ENCODE assay signal across 16 cellular contexts in the genomic region with DNA sequence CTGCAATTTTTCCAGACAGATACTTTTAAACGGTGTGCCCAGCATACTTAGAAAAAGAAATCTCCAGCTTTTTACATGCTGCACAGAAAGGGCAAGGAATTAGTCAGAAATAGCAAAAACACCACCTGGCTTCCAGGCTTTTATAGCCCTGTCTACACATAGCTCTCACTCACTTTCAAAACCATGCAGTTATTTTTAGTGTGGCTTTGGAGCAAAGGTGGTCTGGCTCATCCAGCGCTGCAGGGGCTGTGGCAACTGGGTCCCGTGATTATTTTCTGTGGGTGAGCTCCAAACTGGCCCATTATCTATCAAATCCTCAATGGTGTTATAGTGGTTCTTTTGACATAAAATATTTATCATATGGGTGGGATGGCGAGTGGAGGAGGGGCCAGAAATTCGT. TPM values are rescaled to one million over a fixed set of nuclear protein-coding genes. Genes with fewer than 3 reads are reported as not detected.
"Had no signal": no experiment of that assay in that cellular context is flagged by ENCODE, and none has a peak within 500 bp of the region (broad histone marks: within the 10 kb centered on the region; RNA-seq: fewer than 3 reads in every experiment).

No MANE protein-coding gene starts in this region.

- H3K27me3 ChIP-seq: tibial nerve had no signal

- H3K27ac ChIP-seq: WERI-Rb-1 had no signal

- H3K9me3 ChIP-seq: tibial nerve had no signal

- ATAC-seq: left colon; natural killer cell treated with Interleukin-12 subunit alpha and Interleukin-12 subunit beta and Interleukin-15 and Interleukin-18, amount 100 ng/mL, for 72 hours; SK-N-SH treated with all-trans-retinoic acid at 6 μM for 48 hours; stimulated activated naive CD8-positive, alpha-beta T cell treated with anti-CD3 and anti-CD28 coated beads, Interleukin-15, amount 100 ng/mL, for 72 hours had no signal

- DNase-seq: activated CD4-positive, alpha-beta T cell treated with anti-CD3 and anti-CD28 coated beads, Interleukin-2, amount 50 U/mL, for 48 hours; activated naive CD4-positive, alpha-beta T cell treated with anti-CD3 and anti-CD28 coated beads for 36 hours; central memory CD4-positive, alpha-beta T cell; cortex of kidney; effector CD4-positive, alpha-beta T cell; foreskin melanocyte; head of caudate nucleus; left colon; mammary epithelial cell; SHP77 treated with DMSO at 0.1 percent for 48 hours; stimulated activated naive CD8-positive, alpha-beta T cell treated with anti-CD3 and anti-CD28 coated beads, Interleukin-15, amount 100 ng/mL, for 72 hours had no signal

- H3K4me3 ChIP-seq: tibial nerve had no signal

RNA-seq across cellular contexts. Expression of a gene that starts 57.0 kb away (rescaled TPM):
- total RNA-seq: activated naive CD4-positive, alpha-beta T cell treated with anti-CD3 and anti-CD28 coated beads for 36 hours; activated T-helper 2 cell treated with anti-CD3 and anti-CD28 coated beads, Interferon-gamma antibody, Interleukin-2, Interleukin-4, amounts not matched to agents 10 μg/mL and 5 μg/mL and 100 μg/mL, durations not matched to agents 14 hours and 24 hours and 36 hours; natural killer cell treated with Interleukin-12 subunit alpha and Interleukin-12 subunit beta and Interleukin-15 and Interleukin-18, amount 100 ng/mL, for 72 hours had no signal

RNA-seq across cellular contexts. Expression of a gene that starts 57.1 kb away (rescaled TPM):
- total RNA-seq: activated T-helper 2 cell treated with anti-CD3 and anti-CD28 coated beads, Interferon-gamma antibody, Interleukin-2, Interleukin-4, amounts not matched to agents 10 μg/mL and 5 μg/mL and 100 μg/mL, durations not matched to agents 14 hours and 24 hours and 36 hours; natural killer cell treated with Interleukin-12 subunit alpha and Interleukin-12 subunit beta and Interleukin-15 and Interleukin-18, amount 100 ng/mL, for 72 hours had no signal
